4 cellular contexts compared by ENCODE assay signal in the genomic region with DNA sequence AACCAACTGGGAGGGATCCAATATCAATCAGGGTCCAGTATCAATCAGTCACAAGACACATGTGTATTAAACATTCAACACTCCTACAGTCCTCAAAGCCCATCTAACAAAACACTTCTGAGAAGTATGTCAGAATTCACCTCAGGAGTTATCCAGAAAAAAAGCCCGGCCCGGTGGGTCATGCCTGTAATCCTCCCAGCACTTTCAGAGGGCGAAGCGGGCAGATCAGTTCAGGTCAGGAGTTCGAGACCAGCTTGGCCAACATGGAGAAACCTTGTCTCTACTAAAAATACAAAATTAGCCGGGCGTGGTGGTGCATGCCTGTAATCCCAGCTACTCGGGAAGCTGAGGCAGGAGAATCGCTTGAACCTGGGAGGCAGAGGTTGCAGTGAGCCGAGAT.
DNase-seq lines count a peak whose midpoint lies in the region; TF ChIP-seq lines count a peak whose summit lies in the region.
"Not testable (repeated sequence)": the region's sequence is repeated elsewhere in the genome, so short reads cannot be mapped to it uniquely, and the experiment has no call there.

No MANE protein-coding gene starts in this region.

- peaks cover 18 to 36% (median 23%) of the 10 kb centered on the region in 3 experiments; a peak in 6 of 7 replicates for H3K36me3 Mint-ChIP-seq in H9 (ENCODE audit: insufficient read depth in 1 of 3, low read depth in 3 of 3)
- H3K36me3 Mint-ChIP-seq in mesothelial cell of epicardium = peaks cover 30% of the 10 kb centered on the region
- peaks cover 12% of the 10 kb centered on the region for H3K36me3 Mint-ChIP-seq in neural progenitor cell

- not testable (repeated sequence) for H3K14ac ChIP-seq in H9 (ENCODE audit: insufficient read depth, low read length)

- not testable (repeated sequence) for H3K36me3 ChIP-seq in neural progenitor cell

- H3K4me1 ChIP-seq in H9 (ENCODE audit: insufficient read depth, low read length) = not testable (repeated sequence)
- peaks cover 20% of the 10 kb centered on the region for H3K4me1 ChIP-seq in neural progenitor cell

- H2BK15ac ChIP-seq in H9 (ENCODE audit: low read depth, low read length) = not testable (repeated sequence)

- not testable (repeated sequence) for H3K4ac ChIP-seq in H9 (ENCODE audit: low read depth, low read length)

- H3K18ac ChIP-seq in H9 (ENCODE audit: insufficient read length, low read depth, low read length) = not testable (repeated sequence)

- not testable (repeated sequence) for H3K27me3 Mint-ChIP-seq in H9 (ENCODE audit: low read depth); mesothelial cell of epicardium (ENCODE audit: low read depth); neural progenitor cell (ENCODE audit: insufficient read depth, low read depth)

- H3F3A ChIP-seq in neural progenitor cell (ENCODE audit: low read depth) = peaks cover 32% of the 10 kb centered on the region

- H4K20me1 ChIP-seq in H9 (ENCODE audit: control insufficient read depth, insufficient read depth, insufficient read length); neural progenitor cell (ENCODE audit: low read depth): not testable (repeated sequence)

- not testable (repeated sequence) for H2AFZ ChIP-seq in H9 (ENCODE audit: low read length); neural progenitor cell (replicated peaks)

- intact Hi-C loops in cardiac septum (cut with DNase I) = not testable (repeated sequence)

- not testable (repeated sequence) for H2BK20ac ChIP-seq in H9 (ENCODE audit: low read depth, low read length, poor library complexity, severe bottlenecking)

- not testable (repeated sequence) for H3K27ac ChIP-seq in H9 (ENCODE audit: insufficient read length, low read depth, low read length)
- H3K27ac ChIP-seq in neural progenitor cell = peak overlapping the region; percentile 92

- not testable (repeated sequence) for H2AK5ac ChIP-seq in H9 (ENCODE audit: insufficient read length, low read length)

- not testable (repeated sequence) for H3K56ac ChIP-seq in H9 (ENCODE audit: insufficient read length, low read depth, low read length)

- H3K79me2 ChIP-seq in H9 (ENCODE audit: insufficient read depth, low read length); neural progenitor cell (ENCODE audit: low read depth): not testable (repeated sequence)

- not testable (repeated sequence) for H2BK12ac ChIP-seq in H9 (ENCODE audit: insufficient read length, low read depth, low read length)

- H2BK5ac ChIP-seq in H9 (ENCODE audit: insufficient read length, low read length) = not testable (repeated sequence)

- H3K4me3 Mint-ChIP-seq in H9, mesothelial cell of epicardium, neural progenitor cell: not testable (repeated sequence)

- not testable (repeated sequence) for H3K4me3 ChIP-seq in neural progenitor cell

- TF ChIP-seq CTCF in H9 (conservative IDR thresholded peaks at IDR 0.05); mesothelial cell of epicardium (IDR thresholded peaks at IDR 0.05; ENCODE audit: unreplicated experiment); neural progenitor cell (IDR thresholded peaks at IDR 0.05): not testable (repeated sequence)

- H3K4me1 Mint-ChIP-seq in H9 (peaks cover 13 to 26% of the 10 kb centered on the region in 2 experiments), neural progenitor cell (peaks cover 37% of the 10 kb centered on the region)
- not testable (repeated sequence) for H3K4me1 Mint-ChIP-seq in mesothelial cell of epicardium

- no CpG with 5 or more reads among the region's 10 CpGs for WGBS in H9 (ENCODE audit: extremely low coverage, insufficient read length, low lambda C conversion rate)

- H3K23ac ChIP-seq in H9 (ENCODE audit: insufficient read length, low read depth, low read length) = not testable (repeated sequence)

- not testable (repeated sequence) for H3K23me2 ChIP-seq in H9 (ENCODE audit: insufficient read length, low read depth, low read length, poor library complexity, severe bottlenecking)

- H4K5ac ChIP-seq in H9 (ENCODE audit: insufficient read length, low read depth, low read length) = not testable (repeated sequence)

- H3K9me3 Mint-ChIP-seq in H9, mesothelial cell of epicardium, neural progenitor cell: not testable (repeated sequence)

- not testable (repeated sequence) for DNase-seq in H9; mesothelial cell of epicardium (ENCODE audit: low spot score in 2 of 2, unreplicated experiment in 2 of 2); neural progenitor cell (ENCODE audit: low spot score)
- DNase-seq in cardiac septum (ENCODE audit: low spot score) = peak; percentile 51

- H4K91ac ChIP-seq in H9 (ENCODE audit: insufficient read length, low read depth, low read length) = not testable (repeated sequence)

- H3K27ac Mint-ChIP-seq in H9 = peak overlapping the region; percentile 42 to 95 (median 86); a peak in 4 of 7 replicates
- peak overlapping the region; percentile 12 for H3K27ac Mint-ChIP-seq in mesothelial cell of epicardium
- H3K27ac Mint-ChIP-seq in neural progenitor cell = peak overlapping the region; percentile 91

- not testable (repeated sequence) for H3K4me2 ChIP-seq in H9 (ENCODE audit: insufficient read depth, insufficient read length, low read length); neural progenitor cell

- not testable (repeated sequence) for H3T11ph ChIP-seq in H9 (ENCODE audit: low read length)

- H3K79me1 ChIP-seq in H9 (ENCODE audit: insufficient read depth, low read depth, low read length, poor library complexity, severe bottlenecking) = not testable (repeated sequence)

- H3K27me3 ChIP-seq in H9 (ENCODE audit: insufficient read depth, low read length); neural progenitor cell: not testable (repeated sequence)

- H3K9me3 ChIP-seq in H9 (ENCODE audit: control insufficient read depth, low read depth, low read length); neural progenitor cell (ENCODE audit: low read depth): not testable (repeated sequence)

- H4K8ac ChIP-seq in H9 (replicated peaks; ENCODE audit: insufficient read length, low read depth, low read length) = not testable (repeated sequence)

- H2BK120ac ChIP-seq in H9 (ENCODE audit: low read depth, low read length, poor library complexity, severe bottlenecking) = not testable (repeated sequence)

- not testable (repeated sequence) for H3K9ac ChIP-seq in H9 (ENCODE audit: extremely low read depth, insufficient read length, low read length); neural progenitor cell

Comparison
In these comparisons a context has a peak if more than half of its experiments do, and no peak if none do; other contexts are left out.
1. H3K27ac Mint-ChIP-seq: peak in every context shown above with its lines; median percentile 91 in neural progenitor cell; 86 in H9; 12 in mesothelial cell of epicardium.